12 cellular contexts compared by ENCODE assay signal in genomic region chr16:31699601-31700000, GRCh38.
DNase-seq lines count a peak whose midpoint lies in the region; ATAC-seq and TF ChIP-seq lines count a peak whose summit lies in the region.
"Had no signal": no experiment of that assay in that cellular context is flagged by ENCODE, and none has a peak within 500 bp of the region (broad histone marks: within the 10 kb centered on the region; RNA-seq: fewer than 3 reads in every experiment).

No MANE protein-coding gene starts in this region.

- no peaks in the 10 kb centered on the region for H3K9me3 Mint-ChIP-seq in CD4-positive, CD25-positive, alpha-beta regulatory T cell
- H3K9me3 Mint-ChIP-seq in CD8-positive, alpha-beta T cell, result no peaks in the 10 kb centered on the region
- no peaks in the 10 kb centered on the region for H3K9me3 Mint-ChIP-seq in activated T-helper 17 cell treated with anti-CD3 and anti-CD28 coated beads, Interleukin-2, amount 50 U/mL, for 72 hours
- no peaks in the 10 kb centered on the region for H3K9me3 Mint-ChIP-seq in nephron progenitor cell

- intact Hi-C loops in CD8-positive, alpha-beta T cell (cut with DNase I, micrococcal nuclease), result loop anchor here in 1 of 2 experiments (5.0 kb wide), 1 partner anchor 192 kb away; the partner anchor contains the start of gene RUSF1
- intact Hi-C loops in transverse colon (cut with DNase I; ENCODE audit: low total_unique reads), result no loop called here

- peaks cover 20% of the 10 kb centered on the region for H3K36me3 ChIP-seq in CD4-positive, CD25-positive, alpha-beta regulatory T cell (ENCODE audit: control insufficient read depth, insufficient read depth, low read length)
- peaks cover 23% of the 10 kb centered on the region for H3K36me3 ChIP-seq in CD8-positive, alpha-beta T cell (ENCODE audit: insufficient read depth, low read length)
- H3K36me3 ChIP-seq in transverse colon, result peaks cover 0 to 11% (median 3%) of the 10 kb centered on the region in 4 donors

- H3K36me3 Mint-ChIP-seq in CD4-positive, CD25-positive, alpha-beta regulatory T cell, result peaks cover 8% of the 10 kb centered on the region
- H3K36me3 Mint-ChIP-seq in CD8-positive, alpha-beta T cell, result peaks cover 34% of the 10 kb centered on the region
- H3K36me3 Mint-ChIP-seq in activated T-helper 17 cell treated with anti-CD3 and anti-CD28 coated beads, Interleukin-2, amount 50 U/mL, for 72 hours (ENCODE audit: low read depth), result peaks cover 43% of the 10 kb centered on the region
- peaks cover 14% of the 10 kb centered on the region for H3K36me3 Mint-ChIP-seq in nephron progenitor cell (ENCODE audit: low read depth)

- TF ChIP-seq POLR2A in transverse colon (IDR thresholded peaks at IDR 0.05), result no peak

- no peak for TF ChIP-seq EP300 in transverse colon (IDR thresholded peaks at IDR 0.05; ENCODE audit: low read depth)

- no peak overlapping the region for H3K4me3 ChIP-seq in CD4-positive, CD25-positive, alpha-beta regulatory T cell (ENCODE audit: low read depth, low read length)
- no peak overlapping the region for H3K4me3 ChIP-seq in CD8-positive, alpha-beta T cell (ENCODE audit: low read depth, low read length)
- no peak overlapping the region for H3K4me3 ChIP-seq in transverse colon

- CTCF ChIA-PET in CD8-positive, alpha-beta T cell (lab: Charles Lee), result no interaction called here

- peak overlapping the region; percentile 68 to 98 (median 86) for H3K4me3 Mint-ChIP-seq in CD4-positive, CD25-positive, alpha-beta regulatory T cell
- H3K4me3 Mint-ChIP-seq in CD8-positive, alpha-beta T cell, result no peak overlapping the region
- H3K4me3 Mint-ChIP-seq in activated T-helper 17 cell treated with anti-CD3 and anti-CD28 coated beads, Interleukin-2, amount 50 U/mL, for 72 hours, result peak overlapping the region; percentile 96
- H3K4me3 Mint-ChIP-seq in nephron progenitor cell, result peak overlapping the region; percentile 90

- no peak overlapping the region for H3K27ac ChIP-seq in CD4-positive, CD25-positive, alpha-beta regulatory T cell (ENCODE audit: insufficient read depth, low read length, poor library complexity, severe bottlenecking)
- no peak overlapping the region for H3K27ac ChIP-seq in CD8-positive, alpha-beta T cell (ENCODE audit: low read depth, low read length)
- no peak overlapping the region for H3K27ac ChIP-seq in transverse colon
- H3K27ac ChIP-seq: adrenal gland, foreskin keratinocyte, sigmoid colon had no signal

- in situ Hi-C loops in transverse colon (cut with MboI; ENCODE audit: low pct_ligation_motif_present in 1 of 4, low pct_unique_long_range_greater_than_20kb in 1 of 4, low sequenced_read_pairs in 3 of 4), result loop anchor here in 1 of 4 donors (10.0 kb wide), 1 partner anchor 185 kb away; no protein-coding TSS in a partner anchor

- peaks cover 4% of the 10 kb centered on the region for H3K27me3 Mint-ChIP-seq in CD4-positive, CD25-positive, alpha-beta regulatory T cell
- no peaks in the 10 kb centered on the region for H3K27me3 Mint-ChIP-seq in CD8-positive, alpha-beta T cell (ENCODE audit: low read depth)
- no peaks in the 10 kb centered on the region for H3K27me3 Mint-ChIP-seq in activated T-helper 17 cell treated with anti-CD3 and anti-CD28 coated beads, Interleukin-2, amount 50 U/mL, for 72 hours
- H3K27me3 Mint-ChIP-seq in nephron progenitor cell (ENCODE audit: low read depth, poor library complexity), result peaks cover 32% of the 10 kb centered on the region

- H3K27me3 ChIP-seq in CD4-positive, CD25-positive, alpha-beta regulatory T cell (ENCODE audit: control insufficient read depth, insufficient read depth, low read length), result no peaks in the 10 kb centered on the region
- no peaks in the 10 kb centered on the region for H3K27me3 ChIP-seq in CD8-positive, alpha-beta T cell (ENCODE audit: insufficient read depth, low read length)
- H3K27me3 ChIP-seq in transverse colon, result no peaks in the 10 kb centered on the region
- H3K27me3 ChIP-seq: adrenal gland, BE2C, foreskin keratinocyte, sigmoid colon had no signal

- H3K4me1 Mint-ChIP-seq in CD4-positive, CD25-positive, alpha-beta regulatory T cell, result peaks cover 11 to 41% (median 22%) of the 10 kb centered on the region in 4 donors
- peaks cover 31% of the 10 kb centered on the region for H3K4me1 Mint-ChIP-seq in CD8-positive, alpha-beta T cell (ENCODE audit: low read depth)
- H3K4me1 Mint-ChIP-seq in activated T-helper 17 cell treated with anti-CD3 and anti-CD28 coated beads, Interleukin-2, amount 50 U/mL, for 72 hours, result peaks cover 21% of the 10 kb centered on the region
- H3K4me1 Mint-ChIP-seq in nephron progenitor cell, result peaks cover 12% of the 10 kb centered on the region

- peaks cover 41% of the 10 kb centered on the region for H3K4me1 ChIP-seq in CD4-positive, CD25-positive, alpha-beta regulatory T cell (ENCODE audit: control insufficient read depth, insufficient read depth, low read length, poor library complexity, severe bottlenecking)
- peaks cover 38% of the 10 kb centered on the region for H3K4me1 ChIP-seq in CD8-positive, alpha-beta T cell (ENCODE audit: insufficient read depth, low read length)
- peaks cover 0 to 13% (median 8%) of the 10 kb centered on the region in 4 donors for H3K4me1 ChIP-seq in transverse colon
- H3K4me1 ChIP-seq: BE2C, foreskin keratinocyte had no signal

- H3K27ac Mint-ChIP-seq in CD4-positive, CD25-positive, alpha-beta regulatory T cell, result peak overlapping the region; percentile 55 to 91 (median 63)
- peak overlapping the region; percentile 55 for H3K27ac Mint-ChIP-seq in CD8-positive, alpha-beta T cell
- no peak overlapping the region for H3K27ac Mint-ChIP-seq in activated T-helper 17 cell treated with anti-CD3 and anti-CD28 coated beads, Interleukin-2, amount 50 U/mL, for 72 hours
- H3K27ac Mint-ChIP-seq in nephron progenitor cell, result no peak overlapping the region

- H3K9me3 ChIP-seq in CD4-positive, CD25-positive, alpha-beta regulatory T cell (ENCODE audit: control insufficient read depth in 2 of 2, low read length in 2 of 2), result no peaks in the 10 kb centered on the region
- no peaks in the 10 kb centered on the region for H3K9me3 ChIP-seq in CD8-positive, alpha-beta T cell (ENCODE audit: low read length)
- H3K9me3 ChIP-seq in transverse colon, result no peaks in the 10 kb centered on the region
- H3K9me3 ChIP-seq: adrenal gland, BE2C, sigmoid colon had no signal

- no peak for DNase-seq in CD4-positive, CD25-positive, alpha-beta regulatory T cell
- DNase-seq in CD8-positive, alpha-beta T cell, result no peak
- DNase-seq in nephron progenitor cell, result no peak
- no peak for DNase-seq in OCI-M2 (lab: John Stamatoyannopoulos, UW; ENCODE audit: unreplicated experiment)
- no peak for DNase-seq in amygdala (lab: John Stamatoyannopoulos, UW)
- DNase-seq in transverse colon, result no peak
- DNase-seq: KG1 had no signal

- POLR2A ChIA-PET in CD8-positive, alpha-beta T cell (lab: Charles Lee), result interaction anchor here (5.5 kb wide), 1 partner anchor 13 kb away, joined by 25 read pairs; a partner anchor contains a TSS

- TF ChIP-seq CTCF in CD8-positive, alpha-beta T cell (IDR thresholded peaks at IDR 0.05), result no peak
- TF ChIP-seq CTCF in nephron progenitor cell (IDR thresholded peaks at IDR 0.05) (no peak), transverse colon (IDR thresholded peaks at IDR 0.05) (no peak)

- WGBS in transverse colon (ENCODE audit: low coverage in 1 of 2), 2 donors, result 71 to 80% methylated on average over 1 to 8 of the region's 8 CpGs

- ATAC-seq in CD4-positive, CD25-positive, alpha-beta regulatory T cell (ENCODE audit: low read depth in 2 of 2), result no peak
- no peak for ATAC-seq in CD8-positive, alpha-beta T cell
- no peak for ATAC-seq in activated T-helper 17 cell treated with anti-CD3 and anti-CD28 coated beads, Interleukin-2, amount 50 U/mL, for 72 hours (replicated peaks)

Comparison
In these comparisons a context has a peak if more than half of its experiments do, and no peak if none do; other contexts are left out.
1. H3K27ac Mint-ChIP-seq: peak in CD4-positive, CD25-positive, alpha-beta regulatory T cell (3 of 3) and CD8-positive, alpha-beta T cell (single experiment); none in activated T-helper 17 cell treated with anti-CD3 and anti-CD28 coated beads, Interleukin-2, amount 50 U/mL, for 72 hours (single experiment) and nephron progenitor cell (single experiment).